31 cellular contexts compared by ENCODE assay signal in the genomic region with DNA sequence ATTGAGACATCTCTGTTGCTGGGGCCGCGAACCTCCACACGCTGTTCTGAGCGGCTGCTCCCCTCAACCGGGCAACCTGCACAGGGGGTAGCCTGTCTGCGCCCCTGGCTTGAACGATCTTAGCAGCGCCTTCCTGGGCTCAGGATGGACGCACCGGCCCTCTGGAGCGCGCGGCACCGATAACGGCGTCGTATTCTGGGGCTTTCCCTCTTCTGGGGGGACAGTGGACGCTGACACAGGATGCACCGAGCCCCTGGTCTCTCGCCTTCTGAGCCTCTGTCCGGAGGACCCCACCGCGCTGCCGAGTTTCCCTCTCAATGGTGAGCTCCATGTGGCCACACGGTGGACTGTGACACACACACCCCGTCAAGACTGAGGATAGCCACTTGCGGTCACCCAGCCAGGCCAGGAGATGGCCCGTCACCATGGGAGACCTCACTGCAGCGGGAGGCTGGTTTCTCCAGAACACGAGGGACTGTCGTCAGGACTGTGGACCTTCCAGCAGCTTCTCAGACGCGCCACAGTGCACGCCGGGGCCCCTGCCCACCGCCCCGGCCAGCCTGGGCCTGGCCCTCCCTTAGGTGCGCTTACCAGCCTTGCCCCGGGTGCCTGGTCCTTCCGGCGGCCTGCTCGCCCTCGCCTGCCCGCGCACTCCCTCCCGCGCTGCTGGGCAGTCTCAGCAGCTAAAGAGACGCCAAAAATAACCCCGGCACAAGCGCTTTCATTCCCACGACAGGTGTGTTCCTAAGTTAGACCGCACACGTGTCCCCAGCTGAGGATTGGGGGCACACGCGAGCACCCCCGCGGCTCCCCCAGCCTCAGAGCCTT. TPM values are rescaled to one million over a fixed set of nuclear protein-coding genes. Genes with fewer than 3 reads are reported as not detected.
"Had no signal": no experiment of that assay in that cellular context is flagged by ENCODE, and none has a peak within 500 bp of the region (broad histone marks: within the 10 kb centered on the region; RNA-seq: fewer than 3 reads in every experiment).

No MANE protein-coding gene starts in this region.

- H3K4me1 ChIP-seq: adrenal gland, SJSA1 had no signal

- H3K9me3 Mint-ChIP-seq: activated naive CD8-positive, alpha-beta T cell treated with anti-CD3 and anti-CD28 coated beads, Interleukin-2, amount 10 ng/mL, durations not matched to agents 7 days and 5 days; T-helper 2 cell treated with Interferon-gamma antibody and Interleukin-4, amounts not matched to agents 5 μg/mL and 100 μg/mL, for 36 hours had no signal

- H3K4me3 ChIP-seq: adrenal gland, SJSA1 had no signal

- H3K9ac ChIP-seq: KMS-11 had no signal

- H3K27me3 Mint-ChIP-seq: activated naive CD8-positive, alpha-beta T cell treated with anti-CD3 and anti-CD28 coated beads, Interleukin-2, amount 10 ng/mL, durations not matched to agents 7 days and 5 days had no signal

- H3K4me2 ChIP-seq: KMS-11 had no signal

- DNase-seq: activated CD4-positive, alpha-beta T cell treated with anti-CD3 and anti-CD28 coated beads for 4 hours; activated CD8-positive, alpha-beta memory T cell treated with anti-CD3 and anti-CD28 coated beads, Interleukin-2, amount 50 U/mL, for 48 hours; activated CD8-positive, alpha-beta T cell treated with anti-CD3 and anti-CD28 coated beads, Interleukin-2, amount 10 ng/mL, durations not matched to agents 7 days and 5 days; activated naive CD4-positive, alpha-beta T cell treated with anti-CD3 and anti-CD28 coated beads, Interleukin-2, amount 50 U/mL, for 16 hours; activated naive CD8-positive, alpha-beta T cell treated with anti-CD3 and anti-CD28 coated beads, Interleukin-2, amount 10 ng/mL, durations not matched to agents 7 days and 5 days; activated T-cell treated with anti-CD3 and anti-CD28 coated beads, Interleukin-2, amount 50 U/mL, for 1 hour; adrenal gland; anterior cingulate cortex; NCI-H1092 treated with DMSO at 0.1 percent for 48 hours; NCI-H1417 treated with DMSO at 0.1 percent for 48 hours; NCI-H1694; NCI-H2029; NCI-H2107; NCI-H2171 treated with DMSO at 0.1 percent for 48 hours; NCI-H226; NCI-H526 treated with DMSO at 0.1 percent for 48 hours; NCI-H82; NK-92 treated with Interleukin-12 subunit alpha and Interleukin-12 subunit beta, amount 100 ng/mL, for 24 hours; OCI-M1; RPMI8226; SW 1271 had no signal

- H3K4me3 Mint-ChIP-seq: activated CD8-positive, alpha-beta T cell treated with anti-CD3 and anti-CD28 coated beads, Interleukin-2, amount 10 ng/mL, durations not matched to agents 7 days and 5 days; activated naive CD8-positive, alpha-beta T cell treated with anti-CD3 and anti-CD28 coated beads, Interleukin-2, amount 10 ng/mL, durations not matched to agents 7 days and 5 days; T-helper 2 cell treated with Interferon-gamma antibody and Interleukin-4, amounts not matched to agents 5 μg/mL and 100 μg/mL, for 36 hours had no signal

- H3K27ac Mint-ChIP-seq: activated CD8-positive, alpha-beta T cell treated with anti-CD3 and anti-CD28 coated beads, Interleukin-2, amount 10 ng/mL, durations not matched to agents 7 days and 5 days; activated naive CD8-positive, alpha-beta T cell treated with anti-CD3 and anti-CD28 coated beads, Interleukin-2, amount 10 ng/mL, durations not matched to agents 7 days and 5 days; T-helper 2 cell treated with Interferon-gamma antibody and Interleukin-4, amounts not matched to agents 5 μg/mL and 100 μg/mL, for 36 hours had no signal

- H3K27ac ChIP-seq: adrenal gland, KMS-11, SJSA1 had no signal

- H3K4me1 Mint-ChIP-seq: activated naive CD8-positive, alpha-beta T cell treated with anti-CD3 and anti-CD28 coated beads, Interleukin-2, amount 10 ng/mL, durations not matched to agents 7 days and 5 days had no signal

- H3K27me3 ChIP-seq: adrenal gland had no signal

- H3K36me3 ChIP-seq: adrenal gland, SJSA1 had no signal

- ATAC-seq: activated CD4-positive, CD25-positive, alpha-beta regulatory T cell treated with anti-CD3 and anti-CD28 coated beads, Interleukin-2, amount 50 U/mL, for 24 hours; activated CD8-positive, alpha-beta T cell treated with anti-CD3 and anti-CD28 coated beads, Interleukin-2, amount 10 ng/mL, durations not matched to agents 7 days and 5 days; Panc1; Right ventricle myocardium inferior; SK-N-SH treated with all-trans-retinoic acid at 6 μM for 48 hours had no signal

- H3K9me3 ChIP-seq: adrenal gland, SJSA1 had no signal

- H3K36me3 Mint-ChIP-seq: activated naive CD8-positive, alpha-beta T cell treated with anti-CD3 and anti-CD28 coated beads, Interleukin-2, amount 10 ng/mL, durations not matched to agents 7 days and 5 days had no signal

RNA-seq across cellular contexts. Expression of gene PABPN1L, which starts 30.0 kb away (rescaled TPM):
- total RNA-seq: activated CD8-positive, alpha-beta T cell treated with anti-CD3 and anti-CD28 coated beads, Interleukin-2, amount 10 ng/mL, durations not matched to agents 7 days and 5 days; activated naive CD8-positive, alpha-beta T cell treated with anti-CD3 and anti-CD28 coated beads, Interleukin-2, amount 10 ng/mL, durations not matched to agents 7 days and 5 days; MCF 10A; NCI-H460; Right ventricle myocardium inferior; SJSA1; T-helper 1 cell treated with Interleukin-12 subunit alpha and Interleukin-12 subunit beta and Interleukin-4 antibody, amounts not matched to agents 30 ng/mL and 1 ng/mL, for 36 hours had no signal
